In genomic region chr11:65662247-65662801, GRCh38 we compare ENCODE assay signal across 8 cellular contexts. TPM values are rescaled to one million over a fixed set of nuclear protein-coding genes. Genes with fewer than 3 reads are reported as not detected.
DNase-seq lines count a peak whose midpoint lies in the region; ATAC-seq and TF ChIP-seq lines count a peak whose summit lies in the region.

No MANE protein-coding gene starts in this region.

- H3K27ac Mint-ChIP-seq in activated B cell treated with CpG ODN at 0.5 μM for 24 hours, result peak overlapping the region; percentile 74
- H3K27ac Mint-ChIP-seq in stimulated activated effector memory CD8-positive, alpha-beta T cell treated with anti-CD3 and anti-CD28 coated beads, Interleukin-12 subunit alpha, Interleukin-12 subunit beta, amount 100 ng/mL, for 72 hours, result peak overlapping the region; percentile 87

- peaks cover 35% of the 10 kb centered on the region for H3K79me2 ChIP-seq in hepatocyte

- peaks cover 41% of the 10 kb centered on the region for H3K36me3 ChIP-seq in A673 (ENCODE audit: insufficient read depth, low read length, poor library complexity, severe bottlenecking)
- H3K36me3 ChIP-seq in hepatocyte (replicated peaks; ENCODE audit: insufficient read depth, low read depth), result no peaks in the 10 kb centered on the region

- DNase-seq in A673 (ENCODE audit: low spot score) (no peak), activated B cell treated with CpG ODN at 0.5 μM for 24 hours (no peak), hepatocyte (ENCODE audit: low spot score) (no peak), KG1 (lab: John Stamatoyannopoulos, UW) (no peak), cerebellum (ENCODE audit: low spot score) (no peak)
- no peak for DNase-seq in stimulated activated effector memory CD8-positive, alpha-beta T cell treated with anti-CD3 and anti-CD28 coated beads, Interleukin-12 subunit alpha, Interleukin-12 subunit beta, amount 100 ng/mL, for 72 hours (ENCODE audit: low spot score in 2 of 2)

- H3K27me3 ChIP-seq in A673 (replicated peaks; ENCODE audit: insufficient read depth, low read depth, low read length, poor library complexity), result no peaks in the 10 kb centered on the region
- no peaks in the 10 kb centered on the region for H3K27me3 ChIP-seq in hepatocyte

- no peaks in the 10 kb centered on the region for H3K9me3 ChIP-seq in A673 (ENCODE audit: low read depth, low read length, poor library complexity, severe bottlenecking)
- H3K9me3 ChIP-seq in hepatocyte (ENCODE audit: low read depth), result no peaks in the 10 kb centered on the region

- H3K4me3 ChIP-seq in A673 (ENCODE audit: low read depth, low read length, poor library complexity, severe bottlenecking) (peak overlapping the region; percentile 79), hepatocyte (peak overlapping the region; percentile 96)

- peak overlapping the region; percentile 85 for H3K27ac ChIP-seq in A673 (ENCODE audit: low read depth, low read length, poor library complexity, severe bottlenecking)
- peak overlapping the region; percentile 100 for H3K27ac ChIP-seq in hepatocyte

- POLR2A ChIA-PET in A673 (lab: Charles Lee; ENCODE audit: low non-redundant PET), result interaction anchor here (1.1 kb wide), 1 partner anchor 67 kb away, joined by 7 read pairs; the partner anchor contains the start of gene KCNK7
- POLR2A ChIA-PET in activated B cell treated with CpG ODN at 0.5 μM for 24 hours (lab: Charles Lee), result interaction anchor here (0.6 to 19.4 kb wide), 23 partner anchors 9 to 739 kb away, joined by 3 to 617 read pairs (median 4); partner anchors contain the start of genes BANF1, CCDC85B, CFL1 and KAT5

- BruUV-seq in A673 (replicated peaks; lab: Mats Ljungman, UMichigan), result TSS peak; percentile 49

- H4K20me1 ChIP-seq in hepatocyte (ENCODE audit: insufficient read depth, poor library complexity, severe bottlenecking), result no peaks in the 10 kb centered on the region

- peak; percentile 4 for ATAC-seq in GM21515 (IDR thresholded peaks at IDR 0.05; ENCODE audit: unreplicated experiment)
- ATAC-seq in activated B cell treated with CpG ODN at 0.5 μM for 24 hours (ENCODE audit: low read depth), result peak; percentile 13
- ATAC-seq in stimulated activated effector memory CD8-positive, alpha-beta T cell treated with anti-CD3 and anti-CD28 coated beads, Interleukin-12 subunit alpha, Interleukin-12 subunit beta, amount 100 ng/mL, for 72 hours, result peak; percentile 39
- no peak for ATAC-seq in HG03565 (IDR thresholded peaks at IDR 0.05; ENCODE audit: unreplicated experiment)

- H3K4me1 Mint-ChIP-seq in activated B cell treated with CpG ODN at 0.5 μM for 24 hours, result peaks cover 35% of the 10 kb centered on the region
- peaks cover 34% of the 10 kb centered on the region for H3K4me1 Mint-ChIP-seq in stimulated activated effector memory CD8-positive, alpha-beta T cell treated with anti-CD3 and anti-CD28 coated beads, Interleukin-12 subunit alpha, Interleukin-12 subunit beta, amount 100 ng/mL, for 72 hours

- H3K9me3 Mint-ChIP-seq in activated B cell treated with CpG ODN at 0.5 μM for 24 hours, result no peaks in the 10 kb centered on the region
- H3K9me3 Mint-ChIP-seq in stimulated activated effector memory CD8-positive, alpha-beta T cell treated with anti-CD3 and anti-CD28 coated beads, Interleukin-12 subunit alpha, Interleukin-12 subunit beta, amount 100 ng/mL, for 72 hours, result no peaks in the 10 kb centered on the region

- H3K4me1 ChIP-seq in A673 (ENCODE audit: insufficient read depth, low read length, poor library complexity, severe bottlenecking), result peaks cover 7% of the 10 kb centered on the region
- H3K4me1 ChIP-seq in hepatocyte (ENCODE audit: insufficient read depth), result no peaks in the 10 kb centered on the region

- peak overlapping the region; percentile 86 for H3K4me3 Mint-ChIP-seq in activated B cell treated with CpG ODN at 0.5 μM for 24 hours
- H3K4me3 Mint-ChIP-seq in stimulated activated effector memory CD8-positive, alpha-beta T cell treated with anti-CD3 and anti-CD28 coated beads, Interleukin-12 subunit alpha, Interleukin-12 subunit beta, amount 100 ng/mL, for 72 hours, result peak overlapping the region; percentile 83

- peaks cover 39% of the 10 kb centered on the region for H3K36me3 Mint-ChIP-seq in activated B cell treated with CpG ODN at 0.5 μM for 24 hours (ENCODE audit: low read depth)
- H3K36me3 Mint-ChIP-seq in stimulated activated effector memory CD8-positive, alpha-beta T cell treated with anti-CD3 and anti-CD28 coated beads, Interleukin-12 subunit alpha, Interleukin-12 subunit beta, amount 100 ng/mL, for 72 hours, result peaks cover 60% of the 10 kb centered on the region

- intact Hi-C loops in A673 (cut with micrococcal nuclease; ENCODE audit: unreplicated experiment) (no loop called here), activated B cell treated with CpG ODN at 0.5 μM for 24 hours (cut with micrococcal nuclease) (loop anchor here (2.0 to 5.0 kb wide), 3 partner anchors 50 to 340 kb away; partner anchors contain the start of genes BANF1, CFL1, EIF1AD and KAT5)

- CTCF ChIA-PET in A673 (lab: Charles Lee), result no interaction called here
- CTCF ChIA-PET in activated B cell treated with CpG ODN at 0.5 μM for 24 hours (lab: Charles Lee), result interaction anchor here (1.3 to 1.4 kb wide), 4 partner anchors 24 to 227 kb away, joined by 3 to 7 read pairs (median 4); partner anchors contain the start of genes PCNX3 and SIPA1

- TF ChIP-seq CTCF in A673 (conservative IDR thresholded peaks at IDR 0.05; ENCODE audit: low read depth, low read length) (no peak), activated B cell treated with CpG ODN at 0.5 μM for 24 hours (IDR thresholded peaks at IDR 0.05) (no peak), hepatocyte (IDR thresholded peaks at IDR 0.05; ENCODE audit: poor library complexity) (no peak)

- no peak overlapping the region for H2AFZ ChIP-seq in hepatocyte

- whole genome bisulfite sequencing in hepatocyte (ENCODE audit: low lambda C conversion rate, missing lambda C conversion rate), result 3% methylated on average over 14 of the region's 29 CpGs

- peak overlapping the region; percentile 92 for H3K4me2 ChIP-seq in hepatocyte

- no peaks in the 10 kb centered on the region for H3K27me3 Mint-ChIP-seq in activated B cell treated with CpG ODN at 0.5 μM for 24 hours

- no peaks in the 10 kb centered on the region for H3K9me2 ChIP-seq in hepatocyte (replicated peaks; ENCODE audit: insufficient read depth)

RNA-seq across cellular contexts. Expression of gene RELA, which starts 0.4 kb away (rescaled TPM):
- 92.0 and 99.3 TPM in 2 replicates for total RNA-seq in A673 (2021)
- 110 and 119 TPM in 2 replicates for total RNA-seq in activated B cell treated with CpG ODN at 0.5 μM for 24 hours
- 28.1 and 32.7 TPM in 2 replicates for total RNA-seq in hepatocyte
- polyA plus RNA-seq in hepatocyte, result 64.6 and 68.7 TPM in 2 replicates
- total RNA-seq in cerebellum, result 21.3 TPM

RNA-seq across cellular contexts. Expression of gene SIPA1, which starts 24.4 kb away (rescaled TPM):
- total RNA-seq in A673 (2021) (30.0 and 43.2 TPM in 2 replicates), activated B cell treated with CpG ODN at 0.5 μM for 24 hours (236 and 252 TPM in 2 replicates), hepatocyte (15.6 and 19.1 TPM in 2 replicates), cerebellum (10.2 TPM)
- 35.2 and 42.9 TPM in 2 replicates for polyA plus RNA-seq in hepatocyte

RNA-seq across cellular contexts. Expression of gene PCNX3, which starts 46.7 kb away (rescaled TPM):
- total RNA-seq in A673 (2021) (63.4 and 68.0 TPM in 2 replicates), activated B cell treated with CpG ODN at 0.5 μM for 24 hours (45.3 and 51.4 TPM in 2 replicates), hepatocyte (22.2 and 27.4 TPM in 2 replicates), cerebellum (13.8 TPM)
- 17.6 and 20.0 TPM in 2 replicates for polyA plus RNA-seq in hepatocyte

RNA-seq across cellular contexts. Expression of gene MAP3K11, which starts 48.3 kb away (rescaled TPM):
- total RNA-seq in A673 (2021), result 92.8 and 94.2 TPM in 2 replicates
- 72.1 and 89.6 TPM in 2 replicates for total RNA-seq in activated B cell treated with CpG ODN at 0.5 μM for 24 hours
- total RNA-seq in hepatocyte, result 39.3 and 40.5 TPM in 2 replicates
- 55.3 and 59.5 TPM in 2 replicates for polyA plus RNA-seq in hepatocyte
- 15.2 TPM for total RNA-seq in cerebellum

RNA-seq across cellular contexts. Expression of gene KAT5, which starts 49.7 kb away (rescaled TPM):
- total RNA-seq in A673 (2021) (68.1 and 71.3 TPM in 2 replicates), activated B cell treated with CpG ODN at 0.5 μM for 24 hours (108 and 120 TPM in 2 replicates), hepatocyte (36.1 and 41.7 TPM in 2 replicates), cerebellum (33.0 TPM)
- 53.1 and 77.2 TPM in 2 replicates for polyA plus RNA-seq in hepatocyte
